Comparison of ENCODE assay signal across 18 cellular contexts in the genomic region with DNA sequence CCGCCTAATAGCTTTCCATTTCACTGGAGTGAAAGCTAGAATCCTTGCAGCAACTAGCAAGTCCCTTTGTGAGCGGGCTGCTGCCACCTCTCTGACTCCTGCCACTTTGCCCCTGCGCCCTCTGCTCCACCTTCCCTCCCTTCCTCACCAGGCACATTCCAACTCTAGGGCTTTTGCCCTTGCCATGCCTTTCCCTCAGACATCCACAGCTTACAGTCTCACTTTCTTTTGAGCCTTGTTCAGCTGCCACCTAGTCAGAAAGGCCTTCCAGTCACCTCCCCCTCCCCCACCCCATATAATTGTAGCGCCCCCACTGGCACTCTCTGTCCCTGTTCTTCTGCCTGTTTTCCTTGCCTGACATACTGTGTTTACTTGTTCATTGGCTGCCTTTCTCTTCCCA. TPM values are rescaled to one million over a fixed set of nuclear protein-coding genes. Genes with fewer than 3 reads are reported as not detected.
DNase-seq lines count a peak whose midpoint lies in the region; ATAC-seq and TF ChIP-seq lines count a peak whose summit lies in the region.
"Had no signal": no experiment of that assay in that cellular context is flagged by ENCODE, and none has a peak within 500 bp of the region (broad histone marks: within the 10 kb centered on the region; RNA-seq: fewer than 3 reads in every experiment).

No MANE protein-coding gene starts in this region.

- CTCF ChIA-PET in PC-3 (lab: Charles Lee) = interaction anchor here (0.6 kb wide), 1 partner anchor 154 kb away, joined by 5 read pairs; no protein-coding TSS in a partner anchor

- H2AFZ ChIP-seq in GM23248 (no peak overlapping the region), PC-3 (ENCODE audit: low read length) (no peak overlapping the region)

- WGBS in GM23248 (ENCODE audit: low coverage in 1 of 2, low lambda C conversion rate in 2 of 2, missing lambda C conversion rate in 2 of 2), 2 experiments = 76 to 77% methylated on average over 4 of the region's 4 CpGs

- in situ Hi-C loops in GM23248 (cut with MboI) = no loop called here

- no peak for ATAC-seq in PC-3
- ATAC-seq in Right ventricle myocardium superior (ENCODE audit: poor library complexity) = peak; percentile 79
- no peak for ATAC-seq in HG03469 (IDR thresholded peaks at IDR 0.05; ENCODE audit: unreplicated experiment)
- ATAC-seq: activated CD4-positive, alpha-beta T cell treated with anti-CD3 and anti-CD28 coated beads for 36 hours; left colon; sciatic nerve had no signal

- H3K4me1 ChIP-seq in GM23248 (ENCODE audit: insufficient read depth) (peaks cover 18% of the 10 kb centered on the region), PC-3 (ENCODE audit: insufficient read depth, low read length) (peaks cover 4% of the 10 kb centered on the region; the same call in 1 of the 2 replicates), neutrophil (ENCODE audit: control insufficient read depth in 1 of 2, insufficient read depth in 1 of 2, low read depth in 1 of 2, low read length in 1 of 2) (peaks cover 68 to 73% of the 10 kb centered on the region in 2 experiments)

- H3K9me3 ChIP-seq in GM23248 (ENCODE audit: low read depth) = no peaks in the 10 kb centered on the region
- no peaks in the 10 kb centered on the region for H3K9me3 ChIP-seq in PC-3 (ENCODE audit: low read length)
- no peaks in the 10 kb centered on the region for H3K9me3 ChIP-seq in neutrophil
- H3K9me3 ChIP-seq: mucosa of descending colon had no signal

- H3K9me2 ChIP-seq in GM23248 (ENCODE audit: insufficient read depth) (no peaks in the 10 kb centered on the region), PC-3 (replicated peaks; ENCODE audit: low read length) (no peaks in the 10 kb centered on the region)

- 0 out of 2 replicates have a peak, but pooled peaks cover under 1% of the 10 kb centered on the region for H3K79me2 ChIP-seq in GM23248 (ENCODE audit: insufficient read depth)
- no peaks in the 10 kb centered on the region for H3K79me2 ChIP-seq in PC-3 (ENCODE audit: low read length)

- H3K36me3 ChIP-seq in GM23248 (ENCODE audit: low read depth) (peaks cover 4% of the 10 kb centered on the region; the same call in 1 of the 2 replicates), PC-3 (ENCODE audit: low read depth, low read length) (no peaks in the 10 kb centered on the region), neutrophil (no peaks in the 10 kb centered on the region)

- DNase-seq in GM23248 = peak; percentile 9
- no peak for DNase-seq in PC-3
- DNase-seq in Right ventricle myocardium superior = no peak
- no peak for DNase-seq in NCI-H226
- DNase-seq in NCI-H345 treated with DMSO at 0.1 percent for 48 hours (lab: John Stamatoyannopoulos, UW; ENCODE audit: unreplicated experiment) = no peak
- DNase-seq in Kasumi-1 (lab: John Stamatoyannopoulos, UW) = no peak
- DNase-seq: activated CD4-positive, alpha-beta T cell treated with anti-CD3 and anti-CD28 coated beads for 36 hours; activated CD8-positive, alpha-beta memory T cell treated with anti-CD3 and anti-CD28 coated beads, Interleukin-2, amount 50 U/mL, for 4 hours; activated gamma-delta T cell treated with Interleukin-2 at 50 U/mL for 16 hours; COR-L47; left colon; mucosa of descending colon; NCI-H1105 treated with DMSO at 0.1 percent for 48 hours; NCI-H774; occipital lobe had no signal

- intact Hi-C loops in PC-3 (cut with micrococcal nuclease) = no loop called here
- intact Hi-C loops in Right ventricle myocardium superior (cut with DNase I) = no loop called here

- no peak overlapping the region for H3K27ac ChIP-seq in GM23248
- no peak overlapping the region for H3K27ac ChIP-seq in PC-3 (ENCODE audit: low read length)
- peak overlapping the region; percentile 69 for H3K27ac ChIP-seq in neutrophil

- H3F3A ChIP-seq in GM23248 (ENCODE audit: insufficient read depth) (no peaks in the 10 kb centered on the region), PC-3 (ENCODE audit: low read length, unreplicated experiment) (no peaks in the 10 kb centered on the region)

- 0 out of 2 replicates have a peak, but pooled peaks have one; percentile 11 for TF ChIP-seq CTCF in PC-3 (conservative IDR thresholded peaks at IDR 0.05; ENCODE audit: low read depth, low read length)
- no peak for TF ChIP-seq CTCF in neutrophil (IDR thresholded peaks at IDR 0.05)

- H3K4me2 ChIP-seq in GM23248 (ENCODE audit: unreplicated experiment) (no peak overlapping the region), PC-3 (ENCODE audit: low read length) (no peak overlapping the region)

- H3K9ac ChIP-seq in GM23248 (no peak overlapping the region), PC-3 (ENCODE audit: low read length) (no peak overlapping the region)

- no peak overlapping the region for H3K4me3 ChIP-seq in GM23248
- no peak overlapping the region for H3K4me3 ChIP-seq in PC-3 (ENCODE audit: low read length)
- H3K4me3 ChIP-seq in neutrophil (ENCODE audit: low read depth in 1 of 2, low read length in 1 of 2) = no peak overlapping the region
- H3K4me3 ChIP-seq: mucosa of descending colon had no signal

- no TSS peak for BruUV-seq in PC-3 (replicated peaks; lab: Mats Ljungman, UMichigan)

- POLR2A ChIA-PET in PC-3 (lab: Charles Lee; ENCODE audit: unreplicated experiment) = interaction anchor here (0.6 kb wide), 1 partner anchor 16 kb away, joined by 3 read pairs; no protein-coding TSS in a partner anchor

- H3K27me3 ChIP-seq in GM23248 (replicated peaks; ENCODE audit: insufficient read depth) (no peaks in the 10 kb centered on the region), PC-3 (ENCODE audit: low read length) (no peaks in the 10 kb centered on the region), neutrophil (no peaks in the 10 kb centered on the region)

- H4K20me1 ChIP-seq in GM23248 (ENCODE audit: insufficient read depth) (no peaks in the 10 kb centered on the region), PC-3 (ENCODE audit: low read length) (no peaks in the 10 kb centered on the region)

RNA-seq across cellular contexts. Expression of a gene that starts 31.0 kb away (rescaled TPM):
- total RNA-seq in GM23248 (2014; rRNA removed; shearing (Covaris generic)) = 10.4 and 16.0 TPM in 2 replicates
- 42.3 and 45.5 TPM in 2 replicates for polyA plus RNA-seq in GM23248 (2016; fragmentation: Nextera tagmentation; extraction: Ambion mirVana)
- total RNA-seq in PC-3 (2014; rRNA removed) = 24.3 and 43.3 TPM in 2 replicates
- total RNA-seq in Right ventricle myocardium superior = 58.3 TPM
